In the genomic region with DNA sequence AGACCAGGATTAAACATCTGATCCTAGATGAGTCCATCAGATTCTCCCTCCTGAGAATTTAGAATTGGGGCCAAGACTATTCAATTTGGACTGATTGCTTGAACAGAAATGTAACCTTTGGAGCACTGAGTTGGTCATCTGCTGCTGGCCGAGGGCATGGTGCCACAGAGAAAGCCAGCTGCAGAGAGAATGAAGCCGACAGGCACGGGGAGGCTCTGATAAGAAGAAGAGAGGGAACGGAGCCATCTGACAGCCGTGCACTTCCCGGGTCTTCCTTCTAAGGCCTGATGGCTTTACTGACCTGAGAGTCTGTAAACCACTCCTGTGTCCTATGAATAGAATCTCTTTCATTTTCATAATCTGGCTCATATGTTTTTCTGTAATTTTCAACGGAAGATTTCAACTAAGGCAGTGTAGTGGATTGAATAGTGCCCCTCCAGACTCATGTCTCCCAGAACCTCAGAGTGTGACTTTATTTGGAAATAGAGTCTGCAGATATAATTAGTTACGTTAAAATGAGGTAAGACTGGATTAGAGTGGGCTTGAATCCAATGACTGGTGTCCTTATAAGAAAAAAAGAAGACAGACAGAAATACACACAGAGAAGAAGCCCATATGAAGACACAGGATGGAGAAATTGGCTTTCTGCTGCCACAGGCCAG, we compare ENCODE assay signal across 22 cellular contexts. TPM values are rescaled to one million over a fixed set of nuclear protein-coding genes. Genes with fewer than 3 reads are reported as not detected.
DNase-seq lines count a peak whose midpoint lies in the region; ATAC-seq and TF ChIP-seq lines count a peak whose summit lies in the region.
"Had no signal": no experiment of that assay in that cellular context is flagged by ENCODE, and none has a peak within 500 bp of the region (broad histone marks: within the 10 kb centered on the region; RNA-seq: fewer than 3 reads in every experiment).

No MANE protein-coding gene starts in this region.

- no peaks in the 10 kb centered on the region for H3K36me3 ChIP-seq in endodermal cell (ENCODE audit: control insufficient read depth, insufficient read depth, low read length)
- no peaks in the 10 kb centered on the region for H3K36me3 ChIP-seq in left ventricle myocardium inferior
- no peaks in the 10 kb centered on the region for H3K36me3 ChIP-seq in thoracic aorta
- H3K36me3 ChIP-seq: SJSA1 had no signal

- CTCF ChIA-PET in activated CD4-positive, alpha-beta memory T cell treated with anti-CD3 and anti-CD28 coated beads, Interleukin-2, amount 10 ng/mL, durations not matched to agents 7 days and 5 days (lab: Charles Lee), result no interaction called here

- TF ChIP-seq CTCF in endodermal cell (conservative IDR thresholded peaks at IDR 0.05) (no peak), left ventricle myocardium inferior (IDR thresholded peaks at IDR 0.05; ENCODE audit: borderline replicate concordance) (no peak), osteocyte (IDR thresholded peaks at IDR 0.05) (no peak), thoracic aorta (IDR thresholded peaks at IDR 0.05) (no peak)

- H3K27ac Mint-ChIP-seq in endodermal cell (peak overlapping the region; percentile 2), osteocyte (ENCODE audit: unreplicated experiment) (peak overlapping the region; percentile 66)
- no peak overlapping the region for H3K27ac Mint-ChIP-seq in activated CD4-positive, alpha-beta memory T cell treated with anti-CD3 and anti-CD28 coated beads, Interleukin-2, amount 10 ng/mL, durations not matched to agents 7 days and 5 days
- H3K27ac Mint-ChIP-seq: activated naive CD8-positive, alpha-beta T cell treated with anti-CD3 and anti-CD28 coated beads, Interleukin-2, amount 10 ng/mL, durations not matched to agents 7 days and 5 days; activated T-helper 17 cell treated with anti-CD3 and anti-CD28 coated beads, Interleukin-2, amount 50 U/mL, for 72 hours; CD4-positive, alpha-beta T cell; stimulated activated effector memory CD8-positive, alpha-beta T cell treated with anti-CD3 and anti-CD28 coated beads, Interleukin-12 subunit alpha, Interleukin-12 subunit beta, amount 100 ng/mL, for 72 hours had no signal

- DNase-seq in endodermal cell (no peak), left ventricle myocardium inferior (peak; percentile 40), osteocyte (ENCODE audit: extremely low spot score, unreplicated experiment) (no peak), thoracic aorta (ENCODE audit: low spot score) (no peak), kidney glomerular epithelial cell (lab: John Stamatoyannopoulos, UW) (no peak)
- DNase-seq in activated CD4-positive, alpha-beta T cell treated with anti-CD3 and anti-CD28 coated beads for 48 hours, result no peak
- no peak for DNase-seq in stimulated activated CD4-positive, alpha-beta T cell treated with anti-CD3 and anti-CD28 coated beads, Interleukin-4, amount 100 ng/mL, for 4 hours
- no peak for DNase-seq in activated CD4-positive, alpha-beta memory T cell treated with anti-CD3 and anti-CD28 coated beads, Interleukin-2, amount 10 ng/mL, durations not matched to agents 7 days and 5 days
- DNase-seq: activated CD4-positive, alpha-beta T cell treated with anti-CD3 and anti-CD28 coated beads for 4 hours; activated naive CD8-positive, alpha-beta T cell treated with anti-CD3 and anti-CD28 coated beads, Interleukin-2, amount 10 ng/mL, durations not matched to agents 7 days and 5 days; CD4-positive, alpha-beta T cell; cortex of kidney; foreskin fibroblast; GDM1; GM23248; PC-3; trophoblast cell had no signal

- WGBS in endodermal cell (ENCODE audit: insufficient coverage in 1 of 2, insufficient read length in 1 of 2), 2 experiments, result 93 to 100% methylated on average over 5 to 8 of the region's 8 CpGs

- POLR2A ChIA-PET in activated CD4-positive, alpha-beta memory T cell treated with anti-CD3 and anti-CD28 coated beads, Interleukin-2, amount 10 ng/mL, durations not matched to agents 7 days and 5 days (lab: Charles Lee), result no interaction called here

- H3K27me3 ChIP-seq in endodermal cell (ENCODE audit: control insufficient read depth, insufficient read depth, low read length, poor library complexity, severe bottlenecking), result no peaks in the 10 kb centered on the region
- no peaks in the 10 kb centered on the region for H3K27me3 ChIP-seq in left ventricle myocardium inferior (ENCODE audit: low read depth)
- no peaks in the 10 kb centered on the region for H3K27me3 ChIP-seq in thoracic aorta (replicated peaks; ENCODE audit: insufficient read depth)

- H3K4me1 Mint-ChIP-seq in endodermal cell (peaks cover 47% of the 10 kb centered on the region), osteocyte (ENCODE audit: unreplicated experiment) (peaks cover 27% of the 10 kb centered on the region)
- H3K4me1 Mint-ChIP-seq in activated CD4-positive, alpha-beta memory T cell treated with anti-CD3 and anti-CD28 coated beads, Interleukin-2, amount 10 ng/mL, durations not matched to agents 7 days and 5 days, result no peaks in the 10 kb centered on the region
- H3K4me1 Mint-ChIP-seq: activated T-helper 17 cell treated with anti-CD3 and anti-CD28 coated beads, Interleukin-2, amount 50 U/mL, for 72 hours; brain; stimulated activated effector memory CD8-positive, alpha-beta T cell treated with anti-CD3 and anti-CD28 coated beads, Interleukin-12 subunit alpha, Interleukin-12 subunit beta, amount 100 ng/mL, for 72 hours had no signal

- no peak overlapping the region for H3K9ac ChIP-seq in endodermal cell (ENCODE audit: extremely low read depth, low read length, poor library complexity, severe bottlenecking)
- H3K9ac ChIP-seq: GM23248 had no signal

- intact Hi-C loops in left ventricle myocardium inferior (cut with micrococcal nuclease), result no loop called here

- no peak overlapping the region for H3K27ac ChIP-seq in endodermal cell (ENCODE audit: low read depth, low read length)
- peak overlapping the region; percentile 80 for H3K27ac ChIP-seq in left ventricle myocardium inferior (replicated peaks)
- peak overlapping the region; percentile 58 to 67 for H3K27ac ChIP-seq in thoracic aorta
- H3K27ac ChIP-seq: GM23248, SJSA1 had no signal

- no peaks in the 10 kb centered on the region for H3K36me3 Mint-ChIP-seq in endodermal cell (ENCODE audit: low read depth)
- H3K36me3 Mint-ChIP-seq in osteocyte (ENCODE audit: unreplicated experiment), result no peaks in the 10 kb centered on the region
- no peaks in the 10 kb centered on the region for H3K36me3 Mint-ChIP-seq in activated CD4-positive, alpha-beta memory T cell treated with anti-CD3 and anti-CD28 coated beads, Interleukin-2, amount 10 ng/mL, durations not matched to agents 7 days and 5 days (ENCODE audit: low read depth)
- H3K36me3 Mint-ChIP-seq: activated naive CD8-positive, alpha-beta T cell treated with anti-CD3 and anti-CD28 coated beads, Interleukin-2, amount 10 ng/mL, durations not matched to agents 7 days and 5 days; brain; stimulated activated effector memory CD8-positive, alpha-beta T cell treated with anti-CD3 and anti-CD28 coated beads, Interleukin-12 subunit alpha, Interleukin-12 subunit beta, amount 100 ng/mL, for 72 hours had no signal

- H3K9me3 ChIP-seq in endodermal cell (ENCODE audit: control insufficient read depth, low read length) (no peaks in the 10 kb centered on the region), left ventricle myocardium inferior (replicated peaks) (no peaks in the 10 kb centered on the region), thoracic aorta (no peaks in the 10 kb centered on the region)
- H3K9me3 ChIP-seq: SJSA1 had no signal

- H3K9me3 Mint-ChIP-seq in endodermal cell (no peaks in the 10 kb centered on the region), osteocyte (ENCODE audit: unreplicated experiment) (no peaks in the 10 kb centered on the region)
- H3K9me3 Mint-ChIP-seq in activated CD4-positive, alpha-beta memory T cell treated with anti-CD3 and anti-CD28 coated beads, Interleukin-2, amount 10 ng/mL, durations not matched to agents 7 days and 5 days, result no peaks in the 10 kb centered on the region
- H3K9me3 Mint-ChIP-seq: activated naive CD8-positive, alpha-beta T cell treated with anti-CD3 and anti-CD28 coated beads, Interleukin-2, amount 10 ng/mL, durations not matched to agents 7 days and 5 days; activated T-helper 17 cell treated with anti-CD3 and anti-CD28 coated beads, Interleukin-2, amount 50 U/mL, for 72 hours; brain; CD4-positive, alpha-beta T cell; neural crest cell; stimulated activated effector memory CD8-positive, alpha-beta T cell treated with anti-CD3 and anti-CD28 coated beads, Interleukin-12 subunit alpha, Interleukin-12 subunit beta, amount 100 ng/mL, for 72 hours had no signal

- H3K27me3 Mint-ChIP-seq in endodermal cell (ENCODE audit: insufficient read depth) (no peaks in the 10 kb centered on the region), osteocyte (ENCODE audit: unreplicated experiment) (no peaks in the 10 kb centered on the region)
- no peaks in the 10 kb centered on the region for H3K27me3 Mint-ChIP-seq in activated CD4-positive, alpha-beta memory T cell treated with anti-CD3 and anti-CD28 coated beads, Interleukin-2, amount 10 ng/mL, durations not matched to agents 7 days and 5 days
- H3K27me3 Mint-ChIP-seq: activated naive CD8-positive, alpha-beta T cell treated with anti-CD3 and anti-CD28 coated beads, Interleukin-2, amount 10 ng/mL, durations not matched to agents 7 days and 5 days; activated T-helper 17 cell treated with anti-CD3 and anti-CD28 coated beads, Interleukin-2, amount 50 U/mL, for 72 hours; brain; CD4-positive, alpha-beta T cell had no signal

- H3K4me3 ChIP-seq in endodermal cell (ENCODE audit: low read length) (no peak overlapping the region), left ventricle myocardium inferior (peak overlapping the region; percentile 31), thoracic aorta (peak overlapping the region; percentile 46)
- H3K4me3 ChIP-seq: GM23248, SJSA1 had no signal

- H3K4me1 ChIP-seq in endodermal cell (ENCODE audit: control insufficient read depth, insufficient read depth, low read length) (peaks cover 24% of the 10 kb centered on the region), left ventricle myocardium inferior (peaks cover 21% of the 10 kb centered on the region), thoracic aorta (ENCODE audit: control insufficient read depth in 1 of 2, low read depth in 2 of 2) (peaks cover 19 to 34% of the 10 kb centered on the region in 2 donors)
- H3K4me1 ChIP-seq: SJSA1 had no signal

- no peak for ATAC-seq in thoracic aorta (ENCODE audit: insufficient number of reproducible peaks, low FRiP score, low read depth)
- ATAC-seq: activated T-helper 17 cell treated with anti-CD3 and anti-CD28 coated beads, Interleukin-2, amount 50 U/mL, for 72 hours; PC-3; stimulated activated effector memory CD8-positive, alpha-beta T cell treated with anti-CD3 and anti-CD28 coated beads, Interleukin-12 subunit alpha, Interleukin-12 subunit beta, amount 100 ng/mL, for 72 hours had no signal

- H3K4me3 Mint-ChIP-seq in endodermal cell (no peak overlapping the region), osteocyte (ENCODE audit: unreplicated experiment) (no peak overlapping the region)
- no peak overlapping the region for H3K4me3 Mint-ChIP-seq in activated CD4-positive, alpha-beta memory T cell treated with anti-CD3 and anti-CD28 coated beads, Interleukin-2, amount 10 ng/mL, durations not matched to agents 7 days and 5 days
- H3K4me3 Mint-ChIP-seq: activated naive CD8-positive, alpha-beta T cell treated with anti-CD3 and anti-CD28 coated beads, Interleukin-2, amount 10 ng/mL, durations not matched to agents 7 days and 5 days; activated T-helper 17 cell treated with anti-CD3 and anti-CD28 coated beads, Interleukin-2, amount 50 U/mL, for 72 hours; brain; CD4-positive, alpha-beta T cell; neural crest cell; stimulated activated effector memory CD8-positive, alpha-beta T cell treated with anti-CD3 and anti-CD28 coated beads, Interleukin-12 subunit alpha, Interleukin-12 subunit beta, amount 100 ng/mL, for 72 hours had no signal

RNA-seq across cellular contexts. Expression of a gene that starts 39.1 kb away (rescaled TPM):
- 10 to 100 TPM; 63.1 to 65.8 TPM for total RNA-seq in endodermal cell
- 32.6 TPM for polyA plus RNA-seq in endodermal cell (2013, experiment 1 of 2)
- polyA plus RNA-seq in endodermal cell (2013, experiment 2 of 2), result 37.5 TPM
- total RNA-seq in left ventricle myocardium inferior, result 18.2 TPM
- total RNA-seq in osteocyte, result 45.5 and 48.0 TPM in 2 replicates
- total RNA-seq in thoracic aorta, result 10 to 100 TPM; 29.8 to 72.3 TPM
- total RNA-seq in activated CD4-positive, alpha-beta memory T cell treated with anti-CD3 and anti-CD28 coated beads, Interleukin-2, amount 10 ng/mL, durations not matched to agents 7 days and 5 days, result 10 to 100 TPM; 12.8 to 15.1 TPM
